Comparison of ENCODE assay signal across 21 cellular contexts in genomic region chr10:114242235-114242634, GRCh38. TPM values are rescaled to one million over a fixed set of nuclear protein-coding genes. Genes with fewer than 3 reads are reported as not detected.
DNase-seq lines count a peak whose midpoint lies in the region; ATAC-seq, FAIRE-seq and TF ChIP-seq lines count a peak whose summit lies in the region.
"Had no signal": no experiment of that assay in that cellular context is flagged by ENCODE, and none has a peak within 500 bp of the region (broad histone marks: within the 10 kb centered on the region; RNA-seq: fewer than 3 reads in every experiment).

No MANE protein-coding gene starts in this region.

- 10% methylated on average over 9 of the region's 9 CpGs for WGBS in HepG2 (ENCODE audit: low lambda C conversion rate)
- WGBS in right lobe of liver (ENCODE audit: insufficient coverage, low coverage, low lambda C conversion rate, missing lambda C conversion rate): 68% methylated on average over 3 of the region's 9 CpGs

- TF ChIP-seq RAD21 in HepG2 (CRISPR knock-in tag; IDR thresholded peaks at IDR 0.05): no peak

- H3K27ac Mint-ChIP-seq in nephron progenitor cell (peak overlapping the region; percentile 1), type B pancreatic cell (no peak overlapping the region)
- H3K27ac Mint-ChIP-seq: CD4-positive, alpha-beta T cell; H9 had no signal

- H3K9ac ChIP-seq in HepG2 (ENCODE audit: insufficient read depth, low read depth, low read length): no peak overlapping the region

- peaks cover 10 to 66% of the 10 kb centered on the region in 2 experiments; a peak in 4 of 5 replicates for H3K27me3 ChIP-seq in HepG2 (ENCODE audit: control insufficient read depth in 1 of 2, insufficient read depth in 2 of 2, low read length in 2 of 2)
- peaks cover 5 to 8% of the 10 kb centered on the region in 2 donors for H3K27me3 ChIP-seq in right lobe of liver
- no peaks in the 10 kb centered on the region for H3K27me3 ChIP-seq in bronchial epithelial cell (ENCODE audit: control insufficient read depth, insufficient read depth, low read length)

- no peak overlapping the region for H3K4me2 ChIP-seq in HepG2 (ENCODE audit: low read depth, low read length)
- H3K4me2 ChIP-seq: A549 had no signal

- H3K36me3 Mint-ChIP-seq in nephron progenitor cell (ENCODE audit: low read depth): no peaks in the 10 kb centered on the region
- H3K36me3 Mint-ChIP-seq in type B pancreatic cell: no peaks in the 10 kb centered on the region

- TF ChIP-seq CTCF in HepG2 (CRISPR knock-in tag; IDR thresholded peaks at IDR 0.05) (no peak), right lobe of liver (IDR thresholded peaks at IDR 0.05) (no peak), bronchial epithelial cell (IDR thresholded peaks at IDR 0.05; ENCODE audit: insufficient read depth, low read length, severe bottlenecking) (no peak), nephron progenitor cell (IDR thresholded peaks at IDR 0.05) (no peak), type B pancreatic cell (conservative IDR thresholded peaks at IDR 0.05) (no peak)

- FAIRE-seq in HepG2 (lab: Jason Lieb, UNC): no peak
- FAIRE-seq in bronchial epithelial cell (lab: Jason Lieb, UNC): peak; percentile 64
- FAIRE-seq: A549, D721Med had no signal

- no peak overlapping the region for H2AFZ ChIP-seq in HepG2 (ENCODE audit: low read length)

- no peaks in the 10 kb centered on the region for H4K20me1 ChIP-seq in HepG2 (ENCODE audit: insufficient read depth, low read length)

- POLR2A ChIA-PET in HepG2 (lab: Yijun Ruan, JAX): no interaction called here

- H3K4me3 Mint-ChIP-seq in nephron progenitor cell (no peak overlapping the region), type B pancreatic cell (peak overlapping the region; percentile 1)
- H3K4me3 Mint-ChIP-seq: CD4-positive, alpha-beta T cell; H9 had no signal

- H3K4me1 ChIP-seq in HepG2 (ENCODE audit: insufficient read depth, low read length) (0 out of 2 replicates have a peak, but pooled peaks cover 5% of the 10 kb centered on the region), right lobe of liver (peaks cover 0 to 11% (median 0%) of the 10 kb centered on the region in 4 donors)

- H3K27ac ChIP-seq in HepG2 (ENCODE audit: extremely low read length, insufficient read depth, low read length) (no peak overlapping the region), right lobe of liver (no peak overlapping the region)
- H3K27ac ChIP-seq: 22Rv1, A549, C4-2B had no signal

- peaks cover 25% of the 10 kb centered on the region for H3K27me3 Mint-ChIP-seq in nephron progenitor cell (ENCODE audit: low read depth, poor library complexity)
- peaks cover 57% of the 10 kb centered on the region for H3K27me3 Mint-ChIP-seq in type B pancreatic cell

- BruUV-seq in HepG2 (replicated peaks; lab: Mats Ljungman, UMichigan): no TSS peak

- H3K36me3 ChIP-seq in HepG2 (replicated peaks in 1 of 2; ENCODE audit: control insufficient read depth in 1 of 2, insufficient read depth in 2 of 2, low read length in 2 of 2) (no peaks in the 10 kb centered on the region), right lobe of liver (no peaks in the 10 kb centered on the region), bronchial epithelial cell (ENCODE audit: control insufficient read depth, insufficient read depth, low read length) (no peaks in the 10 kb centered on the region)

- intact Hi-C loops in HepG2 (cut with micrococcal nuclease; ENCODE audit: unreplicated experiment): no loop called here
- intact Hi-C loops in right lobe of liver (cut with DNase I): no loop called here

- ATAC-seq in HepG2: no peak
- no peak for ATAC-seq in right lobe of liver

- H3K4me3 ChIP-seq in HepG2 (replicated peaks in 1 of 3; ENCODE audit: insufficient read depth in 1 of 3, low read depth in 2 of 3, low read length in 3 of 3) (no peak overlapping the region), right lobe of liver (no peak overlapping the region), bronchial epithelial cell (ENCODE audit: low read depth, low read length) (no peak overlapping the region)
- H3K4me3 ChIP-seq: A549 had no signal

- H3K9me3 ChIP-seq in HepG2 (ENCODE audit: low read length) (no peaks in the 10 kb centered on the region), right lobe of liver (no peaks in the 10 kb centered on the region)
- H3K9me3 ChIP-seq: A549, Caco-2 had no signal

- peaks cover 64% of the 10 kb centered on the region for H3K4me1 Mint-ChIP-seq in nephron progenitor cell
- H3K4me1 Mint-ChIP-seq in type B pancreatic cell (ENCODE audit: unreplicated experiment): peaks cover 32% of the 10 kb centered on the region

- no peaks in the 10 kb centered on the region for H3K79me2 ChIP-seq in HepG2 (ENCODE audit: insufficient read depth, low read length)

- DNase-seq in HepG2 (ENCODE audit: low spot score) (no peak), right lobe of liver (no peak), bronchial epithelial cell (ENCODE audit: low read depth) (no peak), nephron progenitor cell (no peak), type B pancreatic cell (ENCODE audit: extremely low spot score, unreplicated experiment) (no peak), GM19240 (ENCODE audit: insufficient read length, low spot score) (no peak), NAMALWA (ENCODE audit: low spot score) (no peak), NCI-H1105 (lab: John Stamatoyannopoulos, UW) (no peak)
- DNase-seq: AML-193; Caco-2; CD4-positive, alpha-beta T cell; DMS153; DMS79; GDM1; GOT3; H9 had no signal

- TF ChIP-seq EP300 in HepG2 (IDR thresholded peaks at IDR 0.05; ENCODE audit: low read depth in 2 of 2, low read length in 2 of 2): no peak
- TF ChIP-seq EP300 in HepG2 (CRISPR knock-in tag; IDR thresholded peaks at IDR 0.05; ENCODE audit: borderline replicate concordance): no peak

- H3K9me3 Mint-ChIP-seq in nephron progenitor cell: no peaks in the 10 kb centered on the region
- H3K9me3 Mint-ChIP-seq in type B pancreatic cell: no peaks in the 10 kb centered on the region
- H3K9me3 Mint-ChIP-seq: CD4-positive, alpha-beta T cell had no signal

- CTCF ChIA-PET in HepG2 (lab: Yijun Ruan, JAX; ENCODE audit: low intra/inter-chr PET ratio, low total read pairs): no interaction called here

- TF ChIP-seq POLR2A in HepG2 (IDR thresholded peaks at IDR 0.05; ENCODE audit: insufficient read depth in 1 of 2, low read depth in 2 of 2, low read length in 2 of 2) (no peak), right lobe of liver (IDR thresholded peaks at IDR 0.05) (no peak)

- in situ Hi-C loops in HepG2 (cut with HindIII; ENCODE audit: extremely low pct_ligation_motif_present, low pct_unique_long_range_greater_than_20kb): no loop called here

TF ChIP-seq in HepG2, 621 proteins besides CTCF, POLR2A, EP300 and RAD21:
- TF ChIP-seq ZNF350 (CRISPR knock-in tag; IDR thresholded peaks at IDR 0.05; ENCODE audit: borderline replicate concordance, low read depth) (no peak), ZNF343 (CRISPR knock-in tag; IDR thresholded peaks at IDR 0.05) (no peak), NR3C1 (CRISPR knock-in tag; IDR thresholded peaks at IDR 0.05) (no peak), MNT (IDR thresholded peaks at IDR 0.05) (peak; percentile 80)

RNA-seq across cellular contexts. Expression of gene VWA2, which starts 3.2 kb away (rescaled TPM):
- total RNA-seq in HepG2 (2016; rRNA removed; fragmentation: Illumina TruSeq; extraction: Trizol) (not detected in 2 replicates), right lobe of liver (under 1 TPM in 4 of 6 experiments, not detected in 2; 0.06 to 0.14 (median 0.09) TPM), bronchial epithelial cell (1.8 and 3.9 TPM in 2 replicates), type B pancreatic cell (ENCODE audit: low replicate concordance) (2.9 and 6.0 TPM in 2 replicates)
- not detected in 2 replicates for total RNA-seq in HepG2 (2016; cell fraction: cytosol; rRNA removed; fragmentation: Illumina TruSeq; extraction: Trizol; ENCODE audit: low read depth)
- total RNA-seq in HepG2 (2016; cell fraction: insoluble cytoplasmic fraction; rRNA removed; fragmentation: Illumina TruSeq; extraction: Trizol): not detected in 2 replicates
- not detected in 2 replicates for total RNA-seq in HepG2 (2016; cell fraction: membrane; rRNA removed; fragmentation: Illumina TruSeq; extraction: Trizol)
- not detected in 2 replicates for total RNA-seq in HepG2 (2016; cell fraction: nucleus; rRNA removed; fragmentation: Illumina TruSeq; extraction: Trizol)
- not detected in 2 replicates for polyA plus RNA-seq in HepG2 (2011; rRNA removed)
- polyA plus RNA-seq in HepG2 (2011; cell fraction: cytosol; rRNA removed): not detected in 2 replicates
- polyA plus RNA-seq in HepG2 (2011; cell fraction: nucleus; rRNA removed): not detected in 2 replicates
- not detected in 2 replicates for polyA plus RNA-seq in HepG2 (2012)
- polyA plus RNA-seq in HepG2 (2016; cell fraction: cytosol; fragmentation: Illumina TruSeq; extraction: Trizol; ENCODE audit: low read depth): not detected in 2 replicates
- polyA plus RNA-seq in HepG2 (2016; cell fraction: insoluble cytoplasmic fraction; fragmentation: Illumina TruSeq; extraction: Trizol; ENCODE audit: low read depth): not detected in 2 replicates
- polyA plus RNA-seq in HepG2 (2016; cell fraction: membrane; fragmentation: Illumina TruSeq; extraction: Trizol; ENCODE audit: low read depth): not detected in 2 replicates
- polyA plus RNA-seq in HepG2 (2016; cell fraction: nucleus; fragmentation: Illumina TruSeq; extraction: Trizol; ENCODE audit: insufficient read depth, low read depth): not detected in 2 replicates
- 0.07 TPM in 1 of 2 replicates, not detected in the other for polyA minus RNA-seq in HepG2 (2011; rRNA and poly(A)+ RNA removed; ENCODE audit: low replicate concordance)
- not detected in 2 replicates for polyA minus RNA-seq in HepG2 (2011; cell fraction: cytosol; rRNA and poly(A)+ RNA removed)
- polyA minus RNA-seq in HepG2 (2011; cell fraction: nucleus; rRNA and poly(A)+ RNA removed): not detected in 2 replicates
- total RNA-seq: CD4-positive, alpha-beta T cell; Daoy had no signal
- polyA plus RNA-seq: A549 had no signal
